ENCODE assay signal across 9 cellular contexts in the genomic region with DNA sequence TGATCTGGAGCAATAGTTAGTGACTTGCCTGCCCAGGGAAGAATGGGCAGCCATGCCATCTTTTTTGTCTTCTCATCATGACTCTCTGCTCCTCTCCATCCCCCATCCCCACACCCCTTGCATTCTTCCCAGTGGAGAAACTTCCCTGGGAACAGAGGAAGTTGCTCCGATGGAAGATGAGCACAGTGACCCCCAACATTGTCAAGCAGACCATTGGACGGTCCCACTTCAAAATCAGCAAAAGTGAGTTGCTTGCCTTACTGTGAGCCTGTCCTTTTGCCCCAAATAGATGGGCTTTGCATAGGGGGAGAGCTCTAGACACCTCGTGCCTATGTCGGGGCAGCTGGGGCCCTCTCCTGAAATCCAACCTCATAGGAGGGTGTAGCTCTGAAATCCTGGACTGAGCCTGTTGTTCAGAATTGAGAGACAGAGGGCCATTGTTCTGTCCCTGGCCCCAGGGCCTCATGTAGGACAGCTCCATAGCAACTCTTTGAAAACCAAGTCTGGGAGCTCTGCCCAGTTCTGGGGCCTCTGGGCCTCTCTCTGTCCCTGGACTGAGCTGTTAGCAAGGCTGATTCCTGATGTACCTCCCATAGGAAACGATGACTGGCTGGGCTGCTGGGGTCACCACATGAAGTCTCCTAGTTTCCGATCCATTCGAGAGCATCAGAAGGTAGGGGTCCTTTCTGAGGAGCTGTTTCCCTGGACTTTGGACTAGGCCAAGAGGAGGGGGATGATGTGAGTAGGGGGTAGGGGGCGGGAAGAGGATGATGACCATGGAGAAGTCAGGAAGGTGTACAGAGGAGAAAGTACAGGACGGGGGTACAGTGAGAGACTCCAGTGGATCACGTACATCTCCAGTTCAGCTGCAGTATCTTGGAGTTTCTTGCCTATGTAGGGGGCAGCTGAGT. TPM values are rescaled to one million over a fixed set of nuclear protein-coding genes. Genes with fewer than 3 reads are reported as not detected.
DNase-seq lines count a peak whose midpoint lies in the region; ATAC-seq and TF ChIP-seq lines count a peak whose summit lies in the region.
"Had no signal": no experiment of that assay in that cellular context is flagged by ENCODE, and none has a peak within 500 bp of the region (broad histone marks: within the 10 kb centered on the region; RNA-seq: fewer than 3 reads in every experiment).

No MANE protein-coding gene starts in this region.

- H3K36me3 Mint-ChIP-seq in Caco-2 (ENCODE audit: insufficient read depth, unreplicated experiment), result peaks cover 55% of the 10 kb centered on the region
- H3K36me3 Mint-ChIP-seq in T-helper 2 cell treated with Interferon-gamma antibody and Interleukin-4, amounts not matched to agents 5 μg/mL and 100 μg/mL, for 36 hours (ENCODE audit: low read depth), result peaks cover 43% of the 10 kb centered on the region
- H3K36me3 Mint-ChIP-seq in CD4-positive, alpha-beta T cell (ENCODE audit: low read depth), result peaks cover 87% of the 10 kb centered on the region

- no peaks in the 10 kb centered on the region for H3K9me3 Mint-ChIP-seq in Caco-2 (ENCODE audit: unreplicated experiment)
- no peaks in the 10 kb centered on the region for H3K9me3 Mint-ChIP-seq in T-helper 2 cell treated with Interferon-gamma antibody and Interleukin-4, amounts not matched to agents 5 μg/mL and 100 μg/mL, for 36 hours
- no peaks in the 10 kb centered on the region for H3K9me3 Mint-ChIP-seq in CD4-positive, alpha-beta T cell

- CTCF ChIA-PET in Caco-2 (lab: Charles Lee), result no interaction called here
- CTCF ChIA-PET in CD4-positive, alpha-beta T cell (lab: Charles Lee), result no interaction called here

- H3K4me1 Mint-ChIP-seq in Caco-2 (ENCODE audit: low read depth, unreplicated experiment), result no peaks in the 10 kb centered on the region
- H3K4me1 Mint-ChIP-seq in T-helper 2 cell treated with Interferon-gamma antibody and Interleukin-4, amounts not matched to agents 5 μg/mL and 100 μg/mL, for 36 hours (ENCODE audit: low read depth), result peaks cover 9% of the 10 kb centered on the region
- H3K4me1 Mint-ChIP-seq in CD4-positive, alpha-beta T cell (ENCODE audit: low read depth), result no peaks in the 10 kb centered on the region

- intact Hi-C loops in Caco-2 (cut with micrococcal nuclease; ENCODE audit: unreplicated experiment), result no loop called here
- intact Hi-C loops in CD4-positive, alpha-beta T cell (cut with DNase I, micrococcal nuclease), result no loop called here

- no peaks in the 10 kb centered on the region for H3K27me3 ChIP-seq in Caco-2 (replicated peaks; ENCODE audit: control insufficient read depth, insufficient read depth, low read length)
- H3K27me3 ChIP-seq in adipocyte (replicated peaks; ENCODE audit: control insufficient read depth, insufficient read depth, low read length), result no peaks in the 10 kb centered on the region
- H3K27me3 ChIP-seq in CD4-positive, alpha-beta T cell (ENCODE audit: control insufficient read depth, insufficient read depth, low read length), result no peaks in the 10 kb centered on the region
- H3K27me3 ChIP-seq: cardiac muscle cell had no signal

- no peak for DNase-seq in Caco-2
- DNase-seq in adipocyte (ENCODE audit: low read depth), result peak; percentile 66
- peak; percentile 40 to 79 for DNase-seq in foreskin fibroblast
- DNase-seq in occipital lobe (lab: John Stamatoyannopoulos, UW), result peak; percentile 86
- DNase-seq in T-helper 2 cell treated with Interferon-gamma antibody and Interleukin-4, amounts not matched to agents 5 μg/mL and 100 μg/mL, for 36 hours (ENCODE audit: low spot score), result no peak
- DNase-seq in CD4-positive, alpha-beta T cell, result no peak

- BruUV-seq in Caco-2 (replicated peaks; lab: Mats Ljungman, UMichigan), result no TSS peak

- TF ChIP-seq CTCF in Caco-2 (IDR thresholded peaks at IDR 0.05; ENCODE audit: insufficient read depth in 1 of 2, low read depth in 1 of 2, low read length in 1 of 2, severe bottlenecking in 1 of 2, unreplicated experiment in 1 of 2) (no peak), foreskin fibroblast (IDR thresholded peaks at IDR 0.05; ENCODE audit: low read depth, low read length) (no peak)
- TF ChIP-seq CTCF in CD4-positive, alpha-beta T cell (IDR thresholded peaks at IDR 0.05), result no peak

- H3K4me3 ChIP-seq in Caco-2 (ENCODE audit: low read depth, low read length) (no peak overlapping the region), adipocyte (ENCODE audit: low read length) (peak overlapping the region; percentile 29), foreskin fibroblast (ENCODE audit: low read depth in 1 of 2, low read length in 2 of 2) (no peak overlapping the region)
- H3K4me3 ChIP-seq: cardiac muscle cell had no signal

- peaks cover 6% of the 10 kb centered on the region for H3K36me3 ChIP-seq in Caco-2 (ENCODE audit: control insufficient read depth, insufficient read depth, low read length)
- peaks cover 42% of the 10 kb centered on the region for H3K36me3 ChIP-seq in adipocyte (ENCODE audit: control insufficient read depth, insufficient read depth, low read length, severe bottlenecking)

- no peak overlapping the region for H3K27ac ChIP-seq in CD4-positive, alpha-beta T cell (ENCODE audit: low read depth, low read length)
- H3K27ac ChIP-seq: cardiac muscle cell had no signal

- H3K27ac Mint-ChIP-seq in Caco-2 (ENCODE audit: unreplicated experiment), result peak overlapping the region; percentile 38
- H3K27ac Mint-ChIP-seq in T-helper 2 cell treated with Interferon-gamma antibody and Interleukin-4, amounts not matched to agents 5 μg/mL and 100 μg/mL, for 36 hours, result no peak overlapping the region
- no peak overlapping the region for H3K27ac Mint-ChIP-seq in CD4-positive, alpha-beta T cell

- no peak overlapping the region for H3K4me3 Mint-ChIP-seq in Caco-2 (ENCODE audit: unreplicated experiment)
- H3K4me3 Mint-ChIP-seq in T-helper 2 cell treated with Interferon-gamma antibody and Interleukin-4, amounts not matched to agents 5 μg/mL and 100 μg/mL, for 36 hours, result no peak overlapping the region
- H3K4me3 Mint-ChIP-seq in CD4-positive, alpha-beta T cell, result no peak overlapping the region

- H3K4me1 ChIP-seq in Caco-2 (no peaks in the 10 kb centered on the region), adipocyte (ENCODE audit: control insufficient read depth, insufficient read depth, low read length) (peaks cover 25% of the 10 kb centered on the region)

- no peak overlapping the region for H3K9ac ChIP-seq in adipocyte (ENCODE audit: low read length)

- no peaks in the 10 kb centered on the region for H3K9me3 ChIP-seq in Caco-2
- H3K9me3 ChIP-seq in adipocyte (ENCODE audit: control insufficient read depth, low read length), result no peaks in the 10 kb centered on the region
- H3K9me3 ChIP-seq in CD4-positive, alpha-beta T cell (ENCODE audit: control insufficient read depth, low read length), result no peaks in the 10 kb centered on the region

- ATAC-seq in HG02588 (IDR thresholded peaks at IDR 0.05; ENCODE audit: unreplicated experiment) (no peak), HG02973 (IDR thresholded peaks at IDR 0.05; ENCODE audit: unreplicated experiment) (no peak)
- no peak for ATAC-seq in CD4-positive, alpha-beta T cell (ENCODE audit: poor library complexity)

- POLR2A ChIA-PET in Caco-2 (lab: Charles Lee), result no interaction called here
- POLR2A ChIA-PET in CD4-positive, alpha-beta T cell (lab: Charles Lee), result no interaction called here

- H3K27me3 Mint-ChIP-seq in Caco-2 (ENCODE audit: insufficient read depth, unreplicated experiment), result no peaks in the 10 kb centered on the region
- no peaks in the 10 kb centered on the region for H3K27me3 Mint-ChIP-seq in T-helper 2 cell treated with Interferon-gamma antibody and Interleukin-4, amounts not matched to agents 5 μg/mL and 100 μg/mL, for 36 hours (ENCODE audit: low read depth)
- H3K27me3 Mint-ChIP-seq in CD4-positive, alpha-beta T cell, result no peaks in the 10 kb centered on the region

RNA-seq across cellular contexts. Expression of gene TTLL4, which starts 35.2 kb away (rescaled TPM):
- 86.6 and 87.9 TPM in 2 replicates for total RNA-seq in Caco-2 (2022)
- 6.7 TPM for total RNA-seq in occipital lobe
- 10 to 100 TPM in 1 of 2 experiments, 1 to 10 TPM in 1; 7.3 to 10.8 TPM for total RNA-seq in CD4-positive, alpha-beta T cell

RNA-seq across cellular contexts. Expression of gene CYP27A1, which starts 36.1 kb away (rescaled TPM):
- total RNA-seq in Caco-2 (2022) (20.9 and 26.8 TPM in 2 replicates), occipital lobe (2.8 TPM)
- under 1 TPM in 1 of 2 experiments, not detected in 1; 0.28 TPM for total RNA-seq in CD4-positive, alpha-beta T cell

Comparison
In these comparisons a context has a peak if more than half of its experiments do, and no peak if none do; other contexts are left out.
1. DNase-seq: peak in adipocyte (single experiment), foreskin fibroblast (2 of 2) and occipital lobe (single experiment); none in Caco-2 (0 of 2), T-helper 2 cell treated with Interferon-gamma antibody and Interleukin-4, amounts not matched to agents 5 μg/mL and 100 μg/mL, for 36 hours (single experiment) and CD4-positive, alpha-beta T cell (0 of 10).